8 cellular contexts compared by ENCODE assay signal in genomic region chr2:127386246-127386645, GRCh38. TPM values are rescaled to one million over a fixed set of nuclear protein-coding genes. Genes with fewer than 3 reads are reported as not detected.
A peak's percentile ranks its signal among the peaks of the same experiment; 100 is the strongest.
DNase-seq lines count a peak whose midpoint lies in the region; ATAC-seq and TF ChIP-seq lines count a peak whose summit lies in the region.

No MANE protein-coding gene starts in this region.

- no peaks in the 10 kb centered on the region for H3K27me3 Mint-ChIP-seq in activated CD4-positive, alpha-beta T cell treated with anti-CD3 and anti-CD28 coated beads, Interleukin-2, amount 10 ng/mL, durations not matched to agents 24 days and 14 days
- H3K27me3 Mint-ChIP-seq in activated B cell treated with CpG ODN at 0.5 μM for 24 hours: no peaks in the 10 kb centered on the region

- no peak for DNase-seq in activated CD4-positive, alpha-beta T cell treated with anti-CD3 and anti-CD28 coated beads, Interleukin-2, amount 10 ng/mL, durations not matched to agents 24 days and 14 days
- DNase-seq in activated CD4-positive, alpha-beta T cell treated with anti-CD3 and anti-CD28 coated beads, Interleukin-2, amount 50 U/mL, for 1 hour: no peak
- DNase-seq in activated B cell treated with CpG ODN at 0.5 μM for 24 hours: no peak
- DNase-seq in hepatocyte (ENCODE audit: low spot score): no peak
- DNase-seq in stomach: no peak
- DNase-seq in activated CD8-positive, alpha-beta memory T cell treated with anti-CD3 and anti-CD28 coated beads, Interleukin-2, amount 50 U/mL, for 48 hours: no peak
- DNase-seq in nucleus accumbens (lab: John Stamatoyannopoulos, UW): no peak

- no peaks in the 10 kb centered on the region for H3K27me3 ChIP-seq in hepatocyte
- no peaks in the 10 kb centered on the region for H3K27me3 ChIP-seq in stomach

- peaks cover 57% of the 10 kb centered on the region for H3K79me2 ChIP-seq in hepatocyte

- peak overlapping the region; percentile 100 for H3K27ac ChIP-seq in hepatocyte
- peak overlapping the region in 4 of 5 donors; percentile 100 for H3K27ac ChIP-seq in stomach

- no peak for TF ChIP-seq POLR2A in stomach (IDR thresholded peaks at IDR 0.05)

- H3K9me3 Mint-ChIP-seq in activated CD4-positive, alpha-beta T cell treated with anti-CD3 and anti-CD28 coated beads, Interleukin-2, amount 10 ng/mL, durations not matched to agents 24 days and 14 days: no peaks in the 10 kb centered on the region
- H3K9me3 Mint-ChIP-seq in activated B cell treated with CpG ODN at 0.5 μM for 24 hours: no peaks in the 10 kb centered on the region

- H3K4me1 ChIP-seq in hepatocyte (ENCODE audit: insufficient read depth) (peaks cover 27% of the 10 kb centered on the region), stomach (peaks cover 23 to 80% (median 43%) of the 10 kb centered on the region in 4 donors)

- POLR2A ChIA-PET in activated B cell treated with CpG ODN at 0.5 μM for 24 hours (lab: Charles Lee): interaction anchor here (1.1 to 1.2 kb wide), 2 partner anchors 24 to 92 kb away, joined by 3 read pairs; partner anchors contain the start of gene ERCC3

- H3K36me3 ChIP-seq in hepatocyte (replicated peaks; ENCODE audit: insufficient read depth, low read depth): no peaks in the 10 kb centered on the region
- H3K36me3 ChIP-seq in stomach: no peaks in the 10 kb centered on the region

- H3K9me2 ChIP-seq in hepatocyte (replicated peaks; ENCODE audit: insufficient read depth): no peaks in the 10 kb centered on the region

- H3K4me3 ChIP-seq in hepatocyte (peak overlapping the region; percentile 94), stomach (peak overlapping the region; percentile 50 to 99 (median 86))

- H4K20me1 ChIP-seq in hepatocyte (ENCODE audit: insufficient read depth, poor library complexity, severe bottlenecking): peaks cover 43% of the 10 kb centered on the region

- TF ChIP-seq CTCF in activated B cell treated with CpG ODN at 0.5 μM for 24 hours (IDR thresholded peaks at IDR 0.05) (no peak), hepatocyte (IDR thresholded peaks at IDR 0.05; ENCODE audit: poor library complexity) (no peak), stomach (IDR thresholded peaks at IDR 0.05) (no peak)

- H3K4me1 Mint-ChIP-seq in activated CD4-positive, alpha-beta T cell treated with anti-CD3 and anti-CD28 coated beads, Interleukin-2, amount 10 ng/mL, durations not matched to agents 24 days and 14 days: peaks cover 57% of the 10 kb centered on the region
- peaks cover 78% of the 10 kb centered on the region for H3K4me1 Mint-ChIP-seq in activated B cell treated with CpG ODN at 0.5 μM for 24 hours

- peak overlapping the region; percentile 91 for H3K4me2 ChIP-seq in hepatocyte

- H3K9me3 ChIP-seq in hepatocyte (ENCODE audit: low read depth): no peaks in the 10 kb centered on the region
- H3K9me3 ChIP-seq in stomach: no peaks in the 10 kb centered on the region

- intact Hi-C loops in activated CD4-positive, alpha-beta T cell treated with anti-CD3 and anti-CD28 coated beads, Interleukin-2, amount 10 ng/mL, durations not matched to agents 24 days and 14 days (cut with micrococcal nuclease): loop anchor here (2.0 to 5.0 kb wide), 3 partner anchors 79 to 426 kb away; partner anchors contain the start of gene WDR33
- intact Hi-C loops in activated B cell treated with CpG ODN at 0.5 μM for 24 hours (cut with micrococcal nuclease) (loop anchor here (2.0 to 10.0 kb wide), 3 partner anchors 13 to 315 kb away; partner anchors contain the start of gene SFT2D3), stomach (cut with DNase I; ENCODE audit: low total_unique reads) (no loop called here)

- WGBS in hepatocyte (ENCODE audit: low lambda C conversion rate, missing lambda C conversion rate): 83% methylated on average over 4 of the region's 4 CpGs
- 49 to 64% (median 58%) methylated on average over 4 of the region's 4 CpGs for WGBS in stomach, 5 donors

- peak overlapping the region; percentile 88 for H3K4me3 Mint-ChIP-seq in activated CD4-positive, alpha-beta T cell treated with anti-CD3 and anti-CD28 coated beads, Interleukin-2, amount 10 ng/mL, durations not matched to agents 24 days and 14 days
- H3K4me3 Mint-ChIP-seq in activated B cell treated with CpG ODN at 0.5 μM for 24 hours: peak overlapping the region; percentile 84

- CTCF ChIA-PET in activated B cell treated with CpG ODN at 0.5 μM for 24 hours (lab: Charles Lee): interaction anchor here (1.2 kb wide), 1 partner anchor 33 kb away, joined by 3 read pairs; no protein-coding TSS in a partner anchor

- no peak for TF ChIP-seq EP300 in stomach (IDR thresholded peaks at IDR 0.05)

- ATAC-seq in activated B cell treated with CpG ODN at 0.5 μM for 24 hours (ENCODE audit: low read depth) (no peak), GM21723 (IDR thresholded peaks at IDR 0.05; ENCODE audit: unreplicated experiment) (no peak)

- no peak overlapping the region for H2AFZ ChIP-seq in hepatocyte

- H3K27ac Mint-ChIP-seq in activated CD4-positive, alpha-beta T cell treated with anti-CD3 and anti-CD28 coated beads, Interleukin-2, amount 10 ng/mL, durations not matched to agents 24 days and 14 days: peak overlapping the region; percentile 87
- H3K27ac Mint-ChIP-seq in activated B cell treated with CpG ODN at 0.5 μM for 24 hours: no peak overlapping the region

- H3K36me3 Mint-ChIP-seq in activated CD4-positive, alpha-beta T cell treated with anti-CD3 and anti-CD28 coated beads, Interleukin-2, amount 10 ng/mL, durations not matched to agents 24 days and 14 days (ENCODE audit: low read depth): peaks cover 13% of the 10 kb centered on the region
- peaks cover 30% of the 10 kb centered on the region for H3K36me3 Mint-ChIP-seq in activated B cell treated with CpG ODN at 0.5 μM for 24 hours (ENCODE audit: low read depth)

RNA-seq across cellular contexts. Expression of gene MAP3K2, which starts 1.5 kb away (rescaled TPM):
- 53.7 and 57.5 TPM in 2 replicates for total RNA-seq in activated CD4-positive, alpha-beta T cell treated with anti-CD3 and anti-CD28 coated beads, Interleukin-2, amount 10 ng/mL, durations not matched to agents 24 days and 14 days
- total RNA-seq in activated B cell treated with CpG ODN at 0.5 μM for 24 hours (63.1 and 77.7 TPM in 2 replicates), hepatocyte (42.9 and 52.5 TPM in 2 replicates), stomach (100 to 1,000 TPM in 1 of 5 donors, 10 to 100 TPM in 4; 50.2 to 141 (median 61.1) TPM)
- polyA plus RNA-seq in hepatocyte (28.5 and 35.7 TPM in 2 replicates), stomach (1 to 10 TPM; 3.8 to 7.4 (median 6.7) TPM)

RNA-seq across cellular contexts. Expression of gene PROC, which starts 32.0 kb away (rescaled TPM):
- 0.12 TPM in 1 of 2 replicates, not detected in the other for total RNA-seq in activated CD4-positive, alpha-beta T cell treated with anti-CD3 and anti-CD28 coated beads, Interleukin-2, amount 10 ng/mL, durations not matched to agents 24 days and 14 days
- total RNA-seq in activated B cell treated with CpG ODN at 0.5 μM for 24 hours: not detected in 2 replicates
- total RNA-seq in hepatocyte: 42.6 and 62.3 TPM in 2 replicates
- polyA plus RNA-seq in hepatocyte: 48.9 and 70.2 TPM in 2 replicates
- total RNA-seq in stomach: 1 to 10 TPM in 4 of 5 donors, not detected in 1; 1.2 to 6.8 (median 4.5) TPM
- 1 to 10 TPM; 2.1 to 5.0 (median 4.6) TPM for polyA plus RNA-seq in stomach
